Comparison of ENCODE assay signal across 10 cellular contexts in genomic region chr6:1311400-1312192, GRCh38. TPM values are rescaled to one million over a fixed set of nuclear protein-coding genes. Genes with fewer than 3 reads are reported as not detected.
DNase-seq lines count a peak whose midpoint lies in the region; ATAC-seq and TF ChIP-seq lines count a peak whose summit lies in the region.
"Had no signal": no experiment of that assay in that cellular context is flagged by ENCODE, and none has a peak within 500 bp of the region (broad histone marks: within the 10 kb centered on the region; RNA-seq: fewer than 3 reads in every experiment).

Gene FOXQ1 (plus strand): TSS chr6:1312098. CDS start chr6:1312705, 607 bp downstream.

- H3K27me3 ChIP-seq in Peyer's patch (peaks cover 0 to 25% of the 10 kb centered on the region in 2 donors), mucosa of stomach (ENCODE audit: control insufficient read depth, insufficient read depth, low read length) (peaks cover 12% of the 10 kb centered on the region), uterus (peaks cover 0 to 37% of the 10 kb centered on the region in 2 donors)

- DNase-seq in DMS 273 (lab: John Stamatoyannopoulos, UW; ENCODE audit: unreplicated experiment) (peak; percentile 75), DMS 273 treated with DMSO at 0.1 percent for 48 hours (lab: John Stamatoyannopoulos, UW) (no peak), Peyer's patch (peak in 2 of 3 donors; percentile 57 to 70), endothelial cell (ENCODE audit: low spot score) (peak; percentile 45), uterus (no peak)
- no peak for DNase-seq in stimulated activated naive CD4-positive, alpha-beta T cell treated with Interleukin-2 at 50 U/mL for 16 hours (lab: John Stamatoyannopoulos, UW)

- TF ChIP-seq CTCF in Peyer's patch (IDR thresholded peaks at IDR 0.05) = no peak
- TF ChIP-seq CTCF in endothelial cell (IDR thresholded peaks at IDR 0.05; ENCODE audit: unreplicated experiment) = no peak
- no peak for TF ChIP-seq CTCF in uterus (IDR thresholded peaks at IDR 0.05)

- H3K27ac Mint-ChIP-seq in endothelial cell (ENCODE audit: unreplicated experiment) = peak within 1 kb of the TSS; percentile 82

- H3K27ac ChIP-seq in Peyer's patch = peak within 1 kb of the TSS in 3 of 4 donors; percentile 15 to 35 (median 17)
- H3K27ac ChIP-seq in uterus = no peak within 1 kb of the TSS
- H3K27ac ChIP-seq: 22Rv1 had no signal

- H3K4me1 Mint-ChIP-seq in endothelial cell (ENCODE audit: unreplicated experiment) = peaks cover 25% of the 10 kb centered on the region

- H3K9me3 Mint-ChIP-seq in endothelial cell (ENCODE audit: unreplicated experiment) = no peaks in the 10 kb centered on the region

- peak within 1 kb of the TSS; percentile 96 for H3K4me3 Mint-ChIP-seq in endothelial cell (ENCODE audit: unreplicated experiment)

- peaks cover 0 to 27% (median 6%) of the 10 kb centered on the region in 4 donors for H3K4me1 ChIP-seq in Peyer's patch
- peaks cover 26% of the 10 kb centered on the region for H3K4me1 ChIP-seq in mucosa of stomach (ENCODE audit: control insufficient read depth, insufficient read depth, low read length)
- peaks cover 0 to 17% of the 10 kb centered on the region in 2 donors for H3K4me1 ChIP-seq in uterus

- no peak for ATAC-seq in GM21717 (IDR thresholded peaks at IDR 0.05; ENCODE audit: unreplicated experiment)

- H3K36me3 ChIP-seq in Peyer's patch (no peaks in the 10 kb centered on the region), mucosa of stomach (ENCODE audit: control insufficient read depth, insufficient read depth, low read length) (peaks cover 5% of the 10 kb centered on the region), uterus (no peaks in the 10 kb centered on the region)

- peak within 1 kb of the TSS; percentile 99 for H3K9ac ChIP-seq in mucosa of stomach (ENCODE audit: low read length)

- intact Hi-C loops in uterus (cut with DNase I; ENCODE audit: low total_unique reads) = no loop called here

- TF ChIP-seq POLR2A in Peyer's patch (IDR thresholded peaks at IDR 0.05) (no peak), uterus (IDR thresholded peaks at IDR 0.05) (peak in 1 of 2 donors; percentile 39)

- H3K9me3 ChIP-seq in Peyer's patch (no peaks in the 10 kb centered on the region), mucosa of stomach (ENCODE audit: control insufficient read depth, low read length) (no peaks in the 10 kb centered on the region), uterus (no peaks in the 10 kb centered on the region)

- no peaks in the 10 kb centered on the region for H3K36me3 Mint-ChIP-seq in endothelial cell (ENCODE audit: low read depth, unreplicated experiment)

- H3K4me3 ChIP-seq in Peyer's patch = peak within 1 kb of the TSS; percentile 12 to 58 (median 36)
- H3K4me3 ChIP-seq in mucosa of stomach (ENCODE audit: low read length) = peak within 1 kb of the TSS; percentile 87
- peak within 1 kb of the TSS in 1 of 2 donors; percentile 3 for H3K4me3 ChIP-seq in uterus

- peaks cover 25% of the 10 kb centered on the region for H3K27me3 Mint-ChIP-seq in endothelial cell (ENCODE audit: unreplicated experiment)

RNA-seq across cellular contexts. Expression of gene FOXQ1, which starts in this region (rescaled TPM):
- not detected for total RNA-seq in Peyer's patch
- 0.67 TPM for total RNA-seq in endothelial cell (ENCODE audit: unreplicated experiment)
- under 1 TPM in 2 of 4 donors, not detected in 2; 0.18 to 0.48 TPM for total RNA-seq in uterus
- total RNA-seq: T-helper 1 cell treated with Interleukin-12 subunit alpha and Interleukin-12 subunit beta and Interleukin-4 antibody, amounts not matched to agents 30 ng/mL and 1 ng/mL, for 36 hours had no signal

Comparison
In these comparisons a context has a peak if more than half of its experiments do, and no peak if none do; other contexts are left out.
1. Peak in DNase-seq, H3K4me3 ChIP-seq and H3K27ac ChIP-seq in Peyer's patch; RNA of the gene not detected or under 1 TPM.
2. Peak in DNase-seq in endothelial cell; RNA of the gene not detected or under 1 TPM.